1 cellular context compared by ENCODE assay signal in the genomic region with DNA sequence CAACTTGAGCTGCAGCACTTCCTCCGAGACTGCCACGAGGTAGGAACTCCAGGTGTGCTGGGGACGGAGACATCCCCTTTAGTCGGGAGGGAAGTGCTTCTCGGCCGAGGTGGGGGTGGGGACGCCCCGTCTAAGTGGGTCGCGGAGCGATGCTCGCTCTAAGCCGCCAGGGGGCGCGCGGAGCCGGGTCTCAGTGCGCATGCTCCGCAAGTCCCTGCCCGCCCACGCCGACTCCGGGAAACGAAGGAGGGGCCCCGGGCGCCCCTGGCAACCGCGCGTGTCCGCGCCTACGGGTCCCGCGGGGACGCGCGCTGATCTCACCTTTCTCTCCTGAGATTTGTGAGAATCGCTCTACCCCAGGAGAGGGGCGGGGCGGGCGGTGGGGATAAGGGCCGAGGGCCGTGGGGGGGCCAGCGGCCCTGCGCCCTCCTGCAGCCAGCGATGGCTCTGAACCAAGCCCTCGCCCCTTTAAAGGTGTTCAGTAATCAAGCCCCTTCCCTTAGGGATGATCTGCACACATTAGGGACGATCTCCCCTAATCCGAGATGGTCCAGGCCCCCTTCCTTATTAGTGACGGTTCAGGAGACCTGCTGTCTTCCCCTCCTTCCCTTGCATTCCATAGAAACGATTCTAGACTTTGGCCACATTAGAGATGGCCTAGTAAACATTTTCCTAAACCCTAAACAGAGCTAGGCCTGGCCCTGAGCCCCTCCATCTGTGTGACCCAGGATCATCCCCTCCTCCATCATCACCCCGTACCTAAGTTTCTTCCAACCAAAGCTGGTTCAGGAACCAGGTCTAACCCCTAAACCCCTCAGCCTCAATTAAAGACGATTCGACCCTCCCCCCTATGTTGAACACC.
TF ChIP-seq lines count a peak whose summit lies in the region.

No MANE protein-coding gene starts in this region.

TF ChIP-seq in H1, 55 proteins besides CTCF, POLR2A, EP300 and RAD21 (continues in another document):
- TF ChIP-seq CBX8 (IDR thresholded peaks at IDR 0.05; ENCODE audit: borderline replicate concordance, low read depth, low read length) (no peak), SUZ12 (IDR thresholded peaks at IDR 0.05; ENCODE audit: low read length) (no peak), NANOG (IDR thresholded peaks at IDR 0.05; ENCODE audit: insufficient read depth, low read depth, low read length, poor library complexity, severe bottlenecking) (no peak), TAF7 (optimal IDR thresholded peaks at IDR 0.05; ENCODE audit: borderline replicate concordance, low read depth, low read length) (no peak), JUN (IDR thresholded peaks at IDR 0.05; ENCODE audit: low read depth, low read length) (no peak), SIRT6 (IDR thresholded peaks at IDR 0.05; ENCODE audit: low read length) (no peak), GTF2F1 (IDR thresholded peaks at IDR 0.05; ENCODE audit: borderline replicate concordance, low read depth, low read length) (no peak), ASH2L (IDR thresholded peaks at IDR 0.05; ENCODE audit: low read length) (peak; percentile 58), CEBPB (IDR thresholded peaks at IDR 0.05; ENCODE audit: low read depth, low read length) (no peak), HDAC2 (IDR thresholded peaks at IDR 0.05; ENCODE audit: borderline replicate concordance in 1 of 2, low read depth in 2 of 2, low read length in 2 of 2) (no peak), POU5F1 (IDR thresholded peaks at IDR 0.05; ENCODE audit: low read depth, low read length) (no peak), ZNF274 (IDR thresholded peaks at IDR 0.05; ENCODE audit: borderline replicate concordance, extremely low read depth, low read length) (no peak), RFX5 (IDR thresholded peaks at IDR 0.05; ENCODE audit: borderline replicate concordance, low read depth, low read length) (peak; percentile 19; the same call in 1 of the 2 replicates), JUND (IDR thresholded peaks at IDR 0.05; ENCODE audit: low read length) (no peak; the same call in 1 of the 2 replicates), BACH1 (IDR thresholded peaks at IDR 0.05; ENCODE audit: low read length) (peak; percentile 80), CHD1 (IDR thresholded peaks at IDR 0.05; ENCODE audit: low read depth, low read length) (no peak), SP4 (IDR thresholded peaks at IDR 0.05; ENCODE audit: low read length) (peak; percentile 72; the same call in 1 of the 2 replicates), FOSL1 (IDR thresholded peaks at IDR 0.05; ENCODE audit: insufficient read depth, low read depth, low read length) (no peak), RXRA (IDR thresholded peaks at IDR 0.05; ENCODE audit: insufficient read depth, low read depth, low read length) (no peak), YY1 (IDR thresholded peaks at IDR 0.05; ENCODE audit: low read depth, low read length) (peak; percentile 56; the same call in 1 of the 2 replicates), SRF (IDR thresholded peaks at IDR 0.05; ENCODE audit: low read depth, low read length) (no peak), CBX5 (IDR thresholded peaks at IDR 0.05; ENCODE audit: low read depth, low read length) (no peak), POLR2AphosphoS5 (IDR thresholded peaks at IDR 0.05; ENCODE audit: low read depth, low read length) (no peak), CTBP2 (IDR thresholded peaks at IDR 0.05; ENCODE audit: borderline replicate concordance, insufficient read depth, insufficient read length, low read length) (peak; percentile 75), SP2 (IDR thresholded peaks at IDR 0.05; ENCODE audit: low read length) (no peak), TAF1 (IDR thresholded peaks at IDR 0.05; ENCODE audit: low read depth, low read length) (no peak), PHF8 (conservative IDR thresholded peaks at IDR 0.05; ENCODE audit: low read depth, low read length) (no peak), MAFK (IDR thresholded peaks at IDR 0.05; ENCODE audit: low read depth, low read length) (no peak), SIN3A (conservative IDR thresholded peaks at IDR 0.05 in 1 of 2, IDR thresholded peaks at IDR 0.05 in 1 of 2; ENCODE audit: low read depth in 1 of 2, low read length in 2 of 2) (0 out of 4 replicates have a peak, but pooled peaks of 1 of the 2 experiments have one; percentile 41), HDAC6 (IDR thresholded peaks at IDR 0.05; ENCODE audit: low read depth, low read length) (no peak), SAP30 (IDR thresholded peaks at IDR 0.05; ENCODE audit: insufficient read depth, insufficient replicate concordance, low read length) (no peak), TEAD4 (IDR thresholded peaks at IDR 0.05; ENCODE audit: low read depth, low read length) (no peak), SP1 (IDR thresholded peaks at IDR 0.05; ENCODE audit: low read depth, low read length) (peak; percentile 59; the same call in 1 of the 2 replicates), CREB1 (IDR thresholded peaks at IDR 0.05) (peak; percentile 46; the same call in 1 of the 2 replicates), TBP (IDR thresholded peaks at IDR 0.05; ENCODE audit: low read depth, low read length) (peak; percentile 26; the same call in 1 of the 2 replicates), NRF1 (IDR thresholded peaks at IDR 0.05; ENCODE audit: low read depth, low read length) (peak; percentile 90), KDM5A (IDR thresholded peaks at IDR 0.05; ENCODE audit: low read length) (no peak), EGR1 (IDR thresholded peaks at IDR 0.05; ENCODE audit: borderline replicate concordance, low read depth, low read length) (peak; percentile 100), EZH2 (IDR thresholded peaks at IDR 0.05; ENCODE audit: low read depth, low read length, severe bottlenecking) (no peak), KDM4A (IDR thresholded peaks at IDR 0.05; ENCODE audit: low read depth, low read length, severe bottlenecking) (no peak), GABPA (IDR thresholded peaks at IDR 0.05; ENCODE audit: borderline replicate concordance, insufficient read depth, low read length) (no peak), BRCA1 (IDR thresholded peaks at IDR 0.05; ENCODE audit: low read depth, low read length) (no peak), BCL11A (IDR thresholded peaks at IDR 0.05; ENCODE audit: low read depth in 2 of 2, low read length in 2 of 2) (no peak), CHD2 (IDR thresholded peaks at IDR 0.05; ENCODE audit: low read length) (no peak; the same call in 1 of the 2 replicates), SIX5 (IDR thresholded peaks at IDR 0.05; ENCODE audit: low read depth, low read length) (no peak), RBBP5 (IDR thresholded peaks at IDR 0.05; ENCODE audit: borderline replicate concordance, low read depth, low read length) (peak; percentile 42; the same call in 1 of the 2 replicates), TCF12 (IDR thresholded peaks at IDR 0.05; ENCODE audit: low read depth, low read length) (0 out of 2 replicates have a peak, but pooled peaks have one; percentile 8), RNF2 (IDR thresholded peaks at IDR 0.05; ENCODE audit: borderline replicate concordance, low read depth, low read length, missing control alignments, poor library complexity, severe bottlenecking) (no peak)
- TF ChIP-seq, protein P1, sequence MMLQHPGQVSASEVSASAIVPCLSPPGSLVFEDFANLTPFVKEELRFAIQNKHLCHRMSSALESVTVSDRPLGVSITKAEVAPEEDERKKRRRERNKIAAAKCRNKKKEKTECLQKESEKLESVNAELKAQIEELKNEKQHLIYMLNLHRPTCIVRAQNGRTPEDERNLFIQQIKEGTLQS (IDR thresholded peaks at IDR 0.05; ENCODE audit: insufficient read depth, low read depth, low read length), result peak; percentile 68
- TF ChIP-seq, protein P2, sequence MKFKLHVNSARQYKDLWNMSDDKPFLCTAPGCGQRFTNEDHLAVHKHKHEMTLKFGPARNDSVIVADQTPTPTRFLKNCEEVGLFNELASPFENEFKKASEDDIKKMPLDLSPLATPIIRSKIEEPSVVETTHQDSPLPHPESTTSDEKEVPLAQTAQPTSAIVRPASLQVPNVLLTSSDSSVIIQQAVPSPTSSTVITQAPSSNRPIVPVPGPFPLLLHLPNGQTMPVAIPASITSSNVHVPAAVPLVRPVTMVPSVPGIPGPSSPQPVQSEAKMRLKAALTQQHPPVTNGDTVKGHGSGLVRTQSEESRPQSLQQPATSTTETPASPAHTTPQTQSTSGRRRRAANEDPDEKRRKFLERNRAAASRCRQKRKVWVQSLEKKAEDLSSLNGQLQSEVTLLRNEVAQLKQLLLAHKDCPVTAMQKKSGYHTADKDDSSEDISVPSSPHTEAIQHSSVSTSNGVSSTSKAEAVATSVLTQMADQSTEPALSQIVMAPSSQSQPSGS (IDR thresholded peaks at IDR 0.05; ENCODE audit: low read length), result no peak
- TF ChIP-seq, protein P3, sequence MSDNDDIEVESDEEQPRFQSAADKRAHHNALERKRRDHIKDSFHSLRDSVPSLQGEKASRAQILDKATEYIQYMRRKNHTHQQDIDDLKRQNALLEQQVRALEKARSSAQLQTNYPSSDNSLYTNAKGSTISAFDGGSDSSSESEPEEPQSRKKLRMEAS (IDR thresholded peaks at IDR 0.05), result peak; percentile 81
- TF ChIP-seq, protein P4, sequence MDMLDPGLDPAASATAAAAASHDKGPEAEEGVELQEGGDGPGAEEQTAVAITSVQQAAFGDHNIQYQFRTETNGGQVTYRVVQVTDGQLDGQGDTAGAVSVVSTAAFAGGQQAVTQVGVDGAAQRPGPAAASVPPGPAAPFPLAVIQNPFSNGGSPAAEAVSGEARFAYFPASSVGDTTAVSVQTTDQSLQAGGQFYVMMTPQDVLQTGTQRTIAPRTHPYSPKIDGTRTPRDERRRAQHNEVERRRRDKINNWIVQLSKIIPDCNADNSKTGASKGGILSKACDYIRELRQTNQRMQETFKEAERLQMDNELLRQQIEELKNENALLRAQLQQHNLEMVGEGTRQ (IDR thresholded peaks at IDR 0.05; ENCODE audit: low read length), result no peak
- TF ChIP-seq, protein P5, sequence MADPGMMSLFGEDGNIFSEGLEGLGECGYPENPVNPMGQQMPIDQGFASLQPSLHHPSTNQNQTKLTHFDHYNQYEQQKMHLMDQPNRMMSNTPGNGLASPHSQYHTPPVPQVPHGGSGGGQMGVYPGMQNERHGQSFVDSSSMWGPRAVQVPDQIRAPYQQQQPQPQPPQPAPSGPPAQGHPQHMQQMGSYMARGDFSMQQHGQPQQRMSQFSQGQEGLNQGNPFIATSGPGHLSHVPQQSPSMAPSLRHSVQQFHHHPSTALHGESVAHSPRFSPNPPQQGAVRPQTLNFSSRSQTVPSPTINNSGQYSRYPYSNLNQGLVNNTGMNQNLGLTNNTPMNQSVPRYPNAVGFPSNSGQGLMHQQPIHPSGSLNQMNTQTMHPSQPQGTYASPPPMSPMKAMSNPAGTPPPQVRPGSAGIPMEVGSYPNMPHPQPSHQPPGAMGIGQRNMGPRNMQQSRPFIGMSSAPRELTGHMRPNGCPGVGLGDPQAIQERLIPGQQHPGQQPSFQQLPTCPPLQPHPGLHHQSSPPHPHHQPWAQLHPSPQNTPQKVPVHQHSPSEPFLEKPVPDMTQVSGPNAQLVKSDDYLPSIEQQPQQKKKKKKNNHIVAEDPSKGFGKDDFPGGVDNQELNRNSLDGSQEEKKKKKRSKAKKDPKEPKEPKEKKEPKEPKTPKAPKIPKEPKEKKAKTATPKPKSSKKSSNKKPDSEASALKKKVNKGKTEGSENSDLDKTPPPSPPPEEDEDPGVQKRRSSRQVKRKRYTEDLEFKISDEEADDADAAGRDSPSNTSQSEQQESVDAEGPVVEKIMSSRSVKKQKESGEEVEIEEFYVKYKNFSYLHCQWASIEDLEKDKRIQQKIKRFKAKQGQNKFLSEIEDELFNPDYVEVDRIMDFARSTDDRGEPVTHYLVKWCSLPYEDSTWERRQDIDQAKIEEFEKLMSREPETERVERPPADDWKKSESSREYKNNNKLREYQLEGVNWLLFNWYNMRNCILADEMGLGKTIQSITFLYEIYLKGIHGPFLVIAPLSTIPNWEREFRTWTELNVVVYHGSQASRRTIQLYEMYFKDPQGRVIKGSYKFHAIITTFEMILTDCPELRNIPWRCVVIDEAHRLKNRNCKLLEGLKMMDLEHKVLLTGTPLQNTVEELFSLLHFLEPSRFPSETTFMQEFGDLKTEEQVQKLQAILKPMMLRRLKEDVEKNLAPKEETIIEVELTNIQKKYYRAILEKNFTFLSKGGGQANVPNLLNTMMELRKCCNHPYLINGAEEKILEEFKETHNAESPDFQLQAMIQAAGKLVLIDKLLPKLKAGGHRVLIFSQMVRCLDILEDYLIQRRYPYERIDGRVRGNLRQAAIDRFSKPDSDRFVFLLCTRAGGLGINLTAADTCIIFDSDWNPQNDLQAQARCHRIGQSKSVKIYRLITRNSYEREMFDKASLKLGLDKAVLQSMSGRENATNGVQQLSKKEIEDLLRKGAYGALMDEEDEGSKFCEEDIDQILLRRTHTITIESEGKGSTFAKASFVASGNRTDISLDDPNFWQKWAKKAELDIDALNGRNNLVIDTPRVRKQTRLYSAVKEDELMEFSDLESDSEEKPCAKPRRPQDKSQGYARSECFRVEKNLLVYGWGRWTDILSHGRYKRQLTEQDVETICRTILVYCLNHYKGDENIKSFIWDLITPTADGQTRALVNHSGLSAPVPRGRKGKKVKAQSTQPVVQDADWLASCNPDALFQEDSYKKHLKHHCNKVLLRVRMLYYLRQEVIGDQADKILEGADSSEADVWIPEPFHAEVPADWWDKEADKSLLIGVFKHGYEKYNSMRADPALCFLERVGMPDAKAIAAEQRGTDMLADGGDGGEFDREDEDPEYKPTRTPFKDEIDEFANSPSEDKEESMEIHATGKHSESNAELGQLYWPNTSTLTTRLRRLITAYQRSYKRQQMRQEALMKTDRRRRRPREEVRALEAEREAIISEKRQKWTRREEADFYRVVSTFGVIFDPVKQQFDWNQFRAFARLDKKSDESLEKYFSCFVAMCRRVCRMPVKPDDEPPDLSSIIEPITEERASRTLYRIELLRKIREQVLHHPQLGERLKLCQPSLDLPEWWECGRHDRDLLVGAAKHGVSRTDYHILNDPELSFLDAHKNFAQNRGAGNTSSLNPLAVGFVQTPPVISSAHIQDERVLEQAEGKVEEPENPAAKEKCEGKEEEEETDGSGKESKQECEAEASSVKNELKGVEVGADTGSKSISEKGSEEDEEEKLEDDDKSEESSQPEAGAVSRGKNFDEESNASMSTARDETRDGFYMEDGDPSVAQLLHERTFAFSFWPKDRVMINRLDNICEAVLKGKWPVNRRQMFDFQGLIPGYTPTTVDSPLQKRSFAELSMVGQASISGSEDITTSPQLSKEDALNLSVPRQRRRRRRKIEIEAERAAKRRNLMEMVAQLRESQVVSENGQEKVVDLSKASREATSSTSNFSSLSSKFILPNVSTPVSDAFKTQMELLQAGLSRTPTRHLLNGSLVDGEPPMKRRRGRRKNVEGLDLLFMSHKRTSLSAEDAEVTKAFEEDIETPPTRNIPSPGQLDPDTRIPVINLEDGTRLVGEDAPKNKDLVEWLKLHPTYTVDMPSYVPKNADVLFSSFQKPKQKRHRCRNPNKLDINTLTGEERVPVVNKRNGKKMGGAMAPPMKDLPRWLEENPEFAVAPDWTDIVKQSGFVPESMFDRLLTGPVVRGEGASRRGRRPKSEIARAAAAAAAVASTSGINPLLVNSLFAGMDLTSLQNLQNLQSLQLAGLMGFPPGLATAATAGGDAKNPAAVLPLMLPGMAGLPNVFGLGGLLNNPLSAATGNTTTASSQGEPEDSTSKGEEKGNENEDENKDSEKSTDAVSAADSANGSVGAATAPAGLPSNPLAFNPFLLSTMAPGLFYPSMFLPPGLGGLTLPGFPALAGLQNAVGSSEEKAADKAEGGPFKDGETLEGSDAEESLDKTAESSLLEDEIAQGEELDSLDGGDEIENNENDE (IDR thresholded peaks at IDR 0.05; ENCODE audit: insufficient replicate concordance, low read length), result no peak
- TF ChIP-seq, protein P6, sequence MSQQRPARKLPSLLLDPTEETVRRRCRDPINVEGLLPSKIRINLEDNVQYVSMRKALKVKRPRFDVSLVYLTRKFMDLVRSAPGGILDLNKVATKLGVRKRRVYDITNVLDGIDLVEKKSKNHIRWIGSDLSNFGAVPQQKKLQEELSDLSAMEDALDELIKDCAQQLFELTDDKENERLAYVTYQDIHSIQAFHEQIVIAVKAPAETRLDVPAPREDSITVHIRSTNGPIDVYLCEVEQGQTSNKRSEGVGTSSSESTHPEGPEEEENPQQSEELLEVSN (IDR thresholded peaks at IDR 0.05), result 0 out of 2 replicates have a peak, but pooled peaks have one; percentile 39
